In the genomic region with DNA sequence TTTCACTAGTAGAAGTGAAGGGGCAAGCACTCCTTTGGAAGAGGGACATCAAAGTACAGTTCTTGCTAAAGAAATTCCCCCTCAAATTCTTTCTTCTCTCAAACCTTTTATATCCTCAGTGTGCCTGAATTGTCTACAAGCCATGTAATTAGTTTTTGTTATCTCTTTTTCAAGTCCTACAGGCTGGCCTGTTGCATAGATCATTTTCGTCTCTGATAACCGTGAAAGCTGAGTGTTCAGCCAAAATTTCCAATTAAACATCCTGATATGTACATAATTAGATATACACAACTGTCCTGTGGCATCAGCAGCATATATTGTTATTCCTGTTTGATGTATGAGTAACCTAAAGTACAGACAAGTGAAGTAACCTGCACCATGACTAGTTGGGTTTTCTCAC, we compare ENCODE assay signal across 4 cellular contexts.
"Had no signal": no experiment of that assay in that cellular context is flagged by ENCODE, and none has a peak within 500 bp of the region (broad histone marks: within the 10 kb centered on the region; RNA-seq: fewer than 3 reads in every experiment).

No MANE protein-coding gene starts in this region.

- H3K27ac ChIP-seq: HL-60 had no signal

- DNase-seq: IMR-90 had no signal

- H3K4me3 ChIP-seq: K562 had no signal

- ATAC-seq: HepG2, K562 had no signal
